Comparison of ENCODE assay signal across 12 cellular contexts in genomic region chr1:162605225-162605927, GRCh38. TPM values are rescaled to one million over a fixed set of nuclear protein-coding genes. Genes with fewer than 3 reads are reported as not detected.
A peak's percentile ranks its signal among the peaks of the same experiment; 100 is the strongest.
DNase-seq lines count a peak whose midpoint lies in the region; ATAC-seq, FAIRE-seq and TF ChIP-seq lines count a peak whose summit lies in the region.
"Had no signal": no experiment of that assay in that cellular context is flagged by ENCODE, and none has a peak within 500 bp of the region (broad histone marks: within the 10 kb centered on the region; RNA-seq: fewer than 3 reads in every experiment).

No MANE protein-coding gene starts in this region.

- no peaks in the 10 kb centered on the region for H3K9me3 Mint-ChIP-seq in activated naive CD8-positive, alpha-beta T cell treated with anti-CD3 and anti-CD28 coated beads for 36 hours

- H3K4me1 ChIP-seq in SK-N-SH (ENCODE audit: control insufficient read depth in 1 of 2, insufficient read depth in 2 of 2, low read depth in 1 of 2, low read length in 1 of 2) (0 out of 4 replicates have a peak, but pooled peaks cover 0 to 9% of the 10 kb centered on the region in 2 experiments), small intestine (ENCODE audit: control insufficient read depth in 2 of 2, insufficient read depth in 1 of 2, low read depth in 1 of 2, low read length in 1 of 2) (no peaks in the 10 kb centered on the region)

- FAIRE-seq in small intestine (lab: Jason Lieb, UNC) = peak; percentile 51

- H3K27ac ChIP-seq in SK-N-SH (ENCODE audit: low read depth in 2 of 2, low read length in 1 of 2) (peak overlapping the region; percentile 11 to 92; a peak in 3 of 4 replicates), small intestine (ENCODE audit: low read depth in 1 of 2, low read length in 1 of 2) (peak overlapping the region in 1 of 2 donors; percentile 39)

- H3K4me3 ChIP-seq in SK-N-SH (ENCODE audit: low read depth in 2 of 2, low read length in 1 of 2) = no peak overlapping the region
- H3K4me3 ChIP-seq in fibroblast of pulmonary artery (replicated peaks; ENCODE audit: low read depth, low read length) = no peak overlapping the region
- H3K4me3 ChIP-seq in small intestine (ENCODE audit: low read depth in 1 of 2, low read length in 2 of 2) = no peak overlapping the region

- H3K27me3 Mint-ChIP-seq in activated naive CD8-positive, alpha-beta T cell treated with anti-CD3 and anti-CD28 coated beads for 36 hours = no peaks in the 10 kb centered on the region

- ATAC-seq in HG03097 (IDR thresholded peaks at IDR 0.05; ENCODE audit: low FRiP score, unreplicated experiment) = no peak
- ATAC-seq in HG02852 (IDR thresholded peaks at IDR 0.05; ENCODE audit: unreplicated experiment) = no peak

- TF ChIP-seq CTCF in SK-N-SH (IDR thresholded peaks at IDR 0.05) = no peak
- no peak for TF ChIP-seq CTCF in fibroblast of pulmonary artery (IDR thresholded peaks at IDR 0.05; ENCODE audit: low read length, missing control alignments)

- peak overlapping the region; percentile 7; the same call in 1 of the 2 replicates for H3K4me2 ChIP-seq in SK-N-SH

- 66% methylated on average over 3 of the region's 3 CpGs for WGBS in SK-N-SH (ENCODE audit: low lambda C conversion rate)
- WGBS in small intestine, 3 donors = 93 to 98% (median 97%) methylated on average over 3 of the region's 3 CpGs

- H3K9me3 ChIP-seq in SK-N-SH = no peaks in the 10 kb centered on the region
- no peaks in the 10 kb centered on the region for H3K9me3 ChIP-seq in small intestine (ENCODE audit: control insufficient read depth, low read depth)

- no peak for TF ChIP-seq RAD21 in SK-N-SH (IDR thresholded peaks at IDR 0.05; ENCODE audit: low read length)

- H3K9ac ChIP-seq in SK-N-SH = peak overlapping the region; percentile 1; the same call in 1 of the 2 replicates

- H3K9me2 ChIP-seq in SK-N-SH = no peaks in the 10 kb centered on the region

- H4K20me1 ChIP-seq in SK-N-SH (ENCODE audit: insufficient read depth) = no peaks in the 10 kb centered on the region

- H3K36me3 Mint-ChIP-seq in activated naive CD8-positive, alpha-beta T cell treated with anti-CD3 and anti-CD28 coated beads for 36 hours = peaks cover 33% of the 10 kb centered on the region

- no peaks in the 10 kb centered on the region for H3K27me3 ChIP-seq in SK-N-SH (ENCODE audit: insufficient read depth)
- H3K27me3 ChIP-seq in small intestine (ENCODE audit: control insufficient read depth in 2 of 2, insufficient read depth in 2 of 2, low read length in 2 of 2) = no peaks in the 10 kb centered on the region

- H2AFZ ChIP-seq in SK-N-SH (ENCODE audit: low read depth) = no peak overlapping the region

- CTCF ChIA-PET in SK-N-SH (lab: Yijun Ruan, JAX) = interaction anchor here (0.6 to 9.4 kb wide), 2 partner anchors 8 to 709 kb away, joined by 4 to 67 read pairs; no protein-coding TSS in a partner anchor

- no peaks in the 10 kb centered on the region for H3K4me1 Mint-ChIP-seq in activated naive CD8-positive, alpha-beta T cell treated with anti-CD3 and anti-CD28 coated beads for 36 hours

- no peak for TF ChIP-seq EP300 in SK-N-SH (IDR thresholded peaks at IDR 0.05; ENCODE audit: borderline replicate concordance in 1 of 2, low read depth in 1 of 2, low read length in 1 of 2)

- POLR2A ChIA-PET in SK-N-SH (lab: Yijun Ruan, JAX) = no interaction called here

- DNase-seq in Daoy (ENCODE audit: low read depth) (peak; percentile 74), SK-N-SH (no peak), fibroblast of pulmonary artery (ENCODE audit: low read depth) (peak; percentile 97), small intestine (no peak)
- no peak for DNase-seq in activated naive CD8-positive, alpha-beta T cell treated with anti-CD3 and anti-CD28 coated beads for 36 hours
- DNase-seq in effector CD4-positive, alpha-beta T cell = no peak
- DNase-seq: cerebellar nuclear complex, DMS79 treated with DMSO at 0.1 percent for 48 hours, NCI-H446, T-helper 1 cell had no signal

- H3K36me3 ChIP-seq in SK-N-SH (replicated peaks in 1 of 2; ENCODE audit: control insufficient read depth in 1 of 2, insufficient read depth in 2 of 2, low read length in 1 of 2) (peaks cover 18 to 41% of the 10 kb centered on the region in 2 experiments), small intestine (ENCODE audit: control insufficient read depth in 2 of 2, insufficient read depth in 2 of 2, low read length in 2 of 2) (peaks cover 0 to 9% of the 10 kb centered on the region in 2 donors)

- H3K79me2 ChIP-seq in SK-N-SH (ENCODE audit: insufficient read depth) = no peaks in the 10 kb centered on the region

- H3F3A ChIP-seq in SK-N-SH (replicated peaks; ENCODE audit: insufficient read depth) = peaks cover 33% of the 10 kb centered on the region

- no peak overlapping the region for H3K4me3 Mint-ChIP-seq in activated naive CD8-positive, alpha-beta T cell treated with anti-CD3 and anti-CD28 coated beads for 36 hours

- H3K27ac Mint-ChIP-seq in activated naive CD8-positive, alpha-beta T cell treated with anti-CD3 and anti-CD28 coated beads for 36 hours = no peak overlapping the region

TF ChIP-seq in SK-N-SH, 30 proteins besides CTCF, POLR2A, EP300 and RAD21 (continues in another document):
- TF ChIP-seq IRF3 (IDR thresholded peaks at IDR 0.05; ENCODE audit: low read depth, low read length) (no peak), TEAD4 (IDR thresholded peaks at IDR 0.05; ENCODE audit: borderline replicate concordance, insufficient read depth) (0 out of 2 replicates have a peak, but pooled peaks have one; percentile 21), TAF1 (IDR thresholded peaks at IDR 0.05; ENCODE audit: borderline replicate concordance, low read depth, low read length) (no peak), USF2 (IDR thresholded peaks at IDR 0.05; ENCODE audit: borderline replicate concordance, low read depth, low read length) (no peak), SMC3 (IDR thresholded peaks at IDR 0.05; ENCODE audit: low read depth, low read length) (no peak), GABPA (IDR thresholded peaks at IDR 0.05; ENCODE audit: low read depth) (no peak), SIN3A (IDR thresholded peaks at IDR 0.05; ENCODE audit: borderline replicate concordance, low read depth, low read length) (no peak), NRF1 (IDR thresholded peaks at IDR 0.05; ENCODE audit: low read depth, low read length) (no peak), MXI1 (IDR thresholded peaks at IDR 0.05; ENCODE audit: low read depth, low read length) (no peak), RXRA (IDR thresholded peaks at IDR 0.05; ENCODE audit: borderline replicate concordance, low read depth) (no peak; the same call in 1 of the 2 replicates), FOXJ3 (CRISPR knock-in tag; IDR thresholded peaks at IDR 0.05) (no peak), YY1 (IDR thresholded peaks at IDR 0.05; ENCODE audit: low read depth) (no peak), RCOR1 (IDR thresholded peaks at IDR 0.05; ENCODE audit: low read length) (no peak), FOXM1 (IDR thresholded peaks at IDR 0.05; ENCODE audit: low read depth) (no peak), JUND (IDR thresholded peaks at IDR 0.05) (peak; percentile 57), USF1 (IDR thresholded peaks at IDR 0.05; ENCODE audit: borderline replicate concordance, low read depth) (no peak)

RNA-seq across cellular contexts. Expression of gene DDR2, which starts 26.9 kb away (rescaled TPM):
- total RNA-seq in Daoy (2014; rRNA removed; shearing (Covaris generic)) = 17.8 and 23.9 TPM in 2 replicates
- polyA plus RNA-seq in SK-N-SH (2012; rRNA removed) (34.0 and 55.4 TPM in 2 replicates), small intestine (10 to 100 TPM in 1 of 3 donors, 1 to 10 TPM in 1, under 1 TPM in 1; 0.89 to 11.1 (median 2.7) TPM)
- 33.4 and 38.8 TPM in 2 replicates for polyA plus RNA-seq in SK-N-SH (2012; cell fraction: cytosol; rRNA removed)
- 36.1 and 68.2 TPM in 2 replicates for polyA plus RNA-seq in SK-N-SH (2012; cell fraction: nucleus; rRNA removed)
- under 1 TPM; 0.19 to 0.38 TPM for total RNA-seq in activated naive CD8-positive, alpha-beta T cell treated with anti-CD3 and anti-CD28 coated beads for 36 hours

RNA-seq across cellular contexts. Expression of gene UAP1, which starts 43.9 kb away (rescaled TPM):
- total RNA-seq in Daoy (2014; rRNA removed; shearing (Covaris generic)) = 237 and 248 TPM in 2 replicates
- 32.3 and 44.1 TPM in 2 replicates for polyA plus RNA-seq in SK-N-SH (2012; rRNA removed)
- 49.8 and 58.0 TPM in 2 replicates for polyA plus RNA-seq in SK-N-SH (2012; cell fraction: cytosol; rRNA removed)
- 18.0 and 38.7 TPM in 2 replicates for polyA plus RNA-seq in SK-N-SH (2012; cell fraction: nucleus; rRNA removed)
- 100 to 1,000 TPM in 1 of 3 donors, 10 to 100 TPM in 2; 55.1 to 118 (median 74.6) TPM for polyA plus RNA-seq in small intestine
- 10 to 100 TPM; 48.5 to 50.5 TPM for total RNA-seq in activated naive CD8-positive, alpha-beta T cell treated with anti-CD3 and anti-CD28 coated beads for 36 hours

Comparison
In these comparisons a context has a peak if more than half of its experiments do, and no peak if none do; other contexts are left out.
1. DNase-seq: peak in Daoy (single experiment) and fibroblast of pulmonary artery (single experiment); none in SK-N-SH (single experiment), small intestine (single experiment), activated naive CD8-positive, alpha-beta T cell treated with anti-CD3 and anti-CD28 coated beads for 36 hours (single experiment) and effector CD4-positive, alpha-beta T cell (single experiment).
2. RNA of gene DDR2, which starts 26.9 kb away (total RNA-seq): 17.8 to 23.9 TPM in Daoy; 0.19 to 0.38 TPM in activated naive CD8-positive, alpha-beta T cell treated with anti-CD3 and anti-CD28 coated beads for 36 hours; every median in the first group is over 10 times any median in the second.